In genomic region chr13:95643471-95643813, GRCh38 we compare ENCODE assay signal across 8 cellular contexts.
DNase-seq lines count a peak whose midpoint lies in the region; ATAC-seq and TF ChIP-seq lines count a peak whose summit lies in the region.

No MANE protein-coding gene starts in this region.

- H3K27me3 ChIP-seq in RWPE2 (ENCODE audit: insufficient read depth, poor library complexity, severe bottlenecking), result no peaks in the 10 kb centered on the region

- H3K36me3 ChIP-seq in RWPE2 (ENCODE audit: low read depth), result peaks cover 20% of the 10 kb centered on the region

- H3K27ac ChIP-seq in RWPE2 (ENCODE audit: poor library complexity, severe bottlenecking), result peak overlapping the region; percentile 59

- peak overlapping the region; percentile 55 for H3K4me3 ChIP-seq in RWPE2 (ENCODE audit: severe bottlenecking)

- DNase-seq in NCI-H2171 treated with DMSO at 0.1 percent for 48 hours (lab: John Stamatoyannopoulos, UW), result peak; percentile 43
- no peak for DNase-seq in NCI-H2171 (lab: John Stamatoyannopoulos, UW)
- no peak for DNase-seq in RWPE2 (ENCODE audit: low spot score)
- peak; percentile 28 for DNase-seq in fibroblast of gingiva (ENCODE audit: low read depth)
- peak; percentile 19 for DNase-seq in pons (ENCODE audit: low spot score)
- DNase-seq in CD1c-positive myeloid dendritic cell (ENCODE audit: extremely low spot score), result no peak
- DNase-seq in stimulated activated CD4-positive, alpha-beta T cell treated with anti-CD3 and anti-CD28 coated beads, Interleukin-1b, Interleukin-23, amount 100 ng/mL, for 48 hours, result no peak

- peaks cover 11% of the 10 kb centered on the region for H3K4me1 ChIP-seq in RWPE2 (ENCODE audit: insufficient read depth, poor library complexity, severe bottlenecking)

- no peaks in the 10 kb centered on the region for H3K9me3 ChIP-seq in RWPE2 (ENCODE audit: severe bottlenecking)

- ATAC-seq in RWPE2 (ENCODE audit: low read depth) (peak; percentile 24), HG03095 (IDR thresholded peaks at IDR 0.05; ENCODE audit: unreplicated experiment) (no peak)

- TF ChIP-seq CTCF in RWPE2 (IDR thresholded peaks at IDR 0.05; ENCODE audit: poor library complexity, severe bottlenecking), result no peak

Comparison
In these comparisons a context has a peak if more than half of its experiments do, and no peak if none do; other contexts are left out.
1. DNase-seq: peak in NCI-H2171 treated with DMSO at 0.1 percent for 48 hours (single experiment), fibroblast of gingiva (single experiment) and pons (single experiment); none in NCI-H2171 (single experiment), RWPE2 (single experiment), CD1c-positive myeloid dendritic cell (single experiment) and stimulated activated CD4-positive, alpha-beta T cell treated with anti-CD3 and anti-CD28 coated beads, Interleukin-1b, Interleukin-23, amount 100 ng/mL, for 48 hours (single experiment).